Comparison of ENCODE assay signal across 8 cellular contexts in genomic region chr9:130846487-130847305, GRCh38. TPM values are rescaled to one million over a fixed set of nuclear protein-coding genes. Genes with fewer than 3 reads are reported as not detected.
A peak's percentile ranks its signal among the peaks of the same experiment; 100 is the strongest.
DNase-seq lines count a peak whose midpoint lies in the region; ATAC-seq and TF ChIP-seq lines count a peak whose summit lies in the region.

No MANE protein-coding gene starts in this region.

- peak in 1 of 4 donors; percentile 5 for TF ChIP-seq EP300 in sigmoid colon (IDR thresholded peaks at IDR 0.05)

- no peaks in the 10 kb centered on the region for H3K36me3 ChIP-seq in sigmoid colon
- no peaks in the 10 kb centered on the region for H3K36me3 ChIP-seq in HAP-1 (replicated peaks)

- H3K4me1 ChIP-seq in sigmoid colon (peaks cover 0 to 96% (median 93%) of the 10 kb centered on the region in 4 donors), HAP-1 (no peaks in the 10 kb centered on the region)

- peak; percentile 40 for ATAC-seq in left ventricle myocardium superior

- DNase-seq in G401 (ENCODE audit: low spot score), result peak; percentile 40
- DNase-seq in left ventricle myocardium superior, result peak; percentile 45
- peak; percentile 85 for DNase-seq in sigmoid colon
- no peak for DNase-seq in HAP-1 (ENCODE audit: low spot score in 2 of 2)
- DNase-seq in activated gamma-delta T cell treated with Interleukin-2 at 50 U/mL for 16 hours, result no peak
- no peak for DNase-seq in SKM-1 (lab: John Stamatoyannopoulos, UW; ENCODE audit: unreplicated experiment)
- no peak for DNase-seq in NCI-H146 treated with DMSO at 0.1 percent for 48 hours (lab: John Stamatoyannopoulos, UW; ENCODE audit: unreplicated experiment)

- WGBS in sigmoid colon, 2 donors, result 63 to 66% methylated on average over 12 of the region's 12 CpGs

- intact Hi-C loops in left ventricle myocardium superior (cut with micrococcal nuclease), result no loop called here
- intact Hi-C loops in sigmoid colon (cut with DNase I), result no loop called here

- peak overlapping the region in 3 of 4 donors; percentile 12 to 28 (median 25) for H3K4me3 ChIP-seq in sigmoid colon
- H3K4me3 ChIP-seq in HAP-1, result no peak overlapping the region

- H3K27ac ChIP-seq in angular gyrus (ENCODE audit: low read depth, low read length) (peak overlapping the region; percentile 87), sigmoid colon (peak overlapping the region; percentile 89 to 95 (median 93))

- H3K27me3 ChIP-seq in sigmoid colon, result no peaks in the 10 kb centered on the region
- no peaks in the 10 kb centered on the region for H3K27me3 ChIP-seq in HAP-1 (ENCODE audit: low read depth)

- no peak for TF ChIP-seq CTCF in sigmoid colon (IDR thresholded peaks at IDR 0.05)

- H3K9me3 ChIP-seq in sigmoid colon, result no peaks in the 10 kb centered on the region
- no peaks in the 10 kb centered on the region for H3K9me3 ChIP-seq in HAP-1

- in situ Hi-C loops in G401 (cut with HindIII; ENCODE audit: low sequenced_read_pairs) (no loop called here), HAP-1 (cut with MboI; ENCODE audit: low sequenced_read_pairs) (no loop called here)

- TF ChIP-seq POLR2A in sigmoid colon (IDR thresholded peaks at IDR 0.05), result no peak

RNA-seq across cellular contexts. Expression of gene ABL1, which starts 11.6 kb away (rescaled TPM):
- total RNA-seq in G401 (2014; rRNA removed; shearing (Covaris generic)), result 22.3 and 27.1 TPM in 2 replicates
- 33.3 TPM for total RNA-seq in left ventricle myocardium superior
- total RNA-seq in sigmoid colon, result 100 to 1,000 TPM in 2 of 4 donors, 10 to 100 TPM in 2; 69.6 to 127 (median 101) TPM
- polyA plus RNA-seq in sigmoid colon, result 10 to 100 TPM; 24.5 to 50.0 (median 31.8) TPM

RNA-seq across cellular contexts. Expression of gene QRFP, which starts 49.9 kb away (rescaled TPM):
- total RNA-seq in G401 (2014; rRNA removed; shearing (Covaris generic)), result not detected in 2 replicates
- total RNA-seq in left ventricle myocardium superior, result not detected
- not detected for total RNA-seq in sigmoid colon
- under 1 TPM in 1 of 3 donors, not detected in 2; 0.20 TPM for polyA plus RNA-seq in sigmoid colon

Comparison
In these comparisons a context has a peak if more than half of its experiments do, and no peak if none do; other contexts are left out.
1. DNase-seq: peak in G401 (single experiment), left ventricle myocardium superior (single experiment) and sigmoid colon (single experiment); none in HAP-1 (0 of 2), activated gamma-delta T cell treated with Interleukin-2 at 50 U/mL for 16 hours (single experiment), SKM-1 (single experiment) and NCI-H146 treated with DMSO at 0.1 percent for 48 hours (single experiment).